10 cellular contexts compared by ENCODE assay signal in the genomic region with DNA sequence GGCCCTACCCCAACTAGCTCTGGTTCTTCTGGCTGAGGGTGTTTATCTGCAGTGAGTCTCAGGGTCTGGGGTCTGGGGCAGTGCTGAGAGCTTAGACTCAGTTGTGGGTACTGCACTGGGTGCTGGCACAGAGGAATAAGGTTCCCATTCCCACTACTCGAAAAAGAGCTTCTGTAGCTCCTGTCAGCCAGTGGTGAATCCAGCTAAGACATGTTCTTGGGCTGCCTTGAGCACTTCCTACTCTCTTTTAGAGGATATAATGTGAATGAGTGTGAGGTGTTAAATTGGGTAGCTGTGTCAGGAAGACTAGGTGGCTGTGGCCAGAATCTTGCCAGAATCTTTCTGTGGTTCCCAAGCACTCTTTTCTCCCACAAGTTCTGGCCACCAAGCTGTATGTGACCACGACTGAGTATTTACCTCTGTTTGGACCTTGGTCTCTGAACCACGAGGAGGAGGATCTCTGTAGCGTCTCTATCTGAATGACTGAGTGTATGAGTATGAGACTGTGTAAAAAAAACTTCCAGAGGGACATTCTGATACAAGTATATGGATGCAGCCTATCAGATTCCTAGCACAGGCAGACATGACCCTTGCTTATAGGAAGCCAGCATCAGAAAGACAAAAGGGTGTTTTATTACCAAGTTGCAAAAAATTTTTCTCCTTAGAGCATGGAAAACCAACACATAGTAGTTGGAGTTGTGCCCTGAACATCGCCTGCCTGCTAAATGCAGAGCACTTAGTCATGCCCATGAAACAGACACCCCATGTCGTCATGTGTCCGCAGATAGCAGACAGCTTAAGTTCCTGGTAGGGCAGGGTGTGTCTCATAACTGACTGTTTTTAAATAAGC. TPM values are rescaled to one million over a fixed set of nuclear protein-coding genes. Genes with fewer than 3 reads are reported as not detected.
DNase-seq lines count a peak whose midpoint lies in the region; ATAC-seq, FAIRE-seq and TF ChIP-seq lines count a peak whose summit lies in the region.
"Had no signal": no experiment of that assay in that cellular context is flagged by ENCODE, and none has a peak within 500 bp of the region (broad histone marks: within the 10 kb centered on the region; RNA-seq: fewer than 3 reads in every experiment).

No MANE protein-coding gene starts in this region.

- H3K4me2 ChIP-seq in HepG2 (ENCODE audit: low read depth, low read length): peak overlapping the region; percentile 87

- peak overlapping the region; percentile 3 for H3K27ac Mint-ChIP-seq in activated CD8-positive, alpha-beta memory T cell treated with anti-CD3 and anti-CD28 coated beads, Interleukin-2, amount 10 ng/mL, durations not matched to agents 7 days and 5 days

- H3K27me3 ChIP-seq in brain microvascular endothelial cell (replicated peaks): no peaks in the 10 kb centered on the region
- no peaks in the 10 kb centered on the region for H3K27me3 ChIP-seq in HepG2 (ENCODE audit: control insufficient read depth in 1 of 2, insufficient read depth in 2 of 2, low read length in 2 of 2)
- H3K27me3 ChIP-seq in transverse colon: no peaks in the 10 kb centered on the region

- TF ChIP-seq RAD21 in HepG2 (CRISPR knock-in tag; IDR thresholded peaks at IDR 0.05): no peak

- no peaks in the 10 kb centered on the region for H4K20me1 ChIP-seq in HepG2 (ENCODE audit: insufficient read depth, low read length)

- intact Hi-C loops in HepG2 (cut with micrococcal nuclease; ENCODE audit: unreplicated experiment): no loop called here
- intact Hi-C loops in transverse colon (cut with DNase I; ENCODE audit: low total_unique reads): no loop called here

- H3K4me1 Mint-ChIP-seq in activated CD8-positive, alpha-beta memory T cell treated with anti-CD3 and anti-CD28 coated beads, Interleukin-2, amount 10 ng/mL, durations not matched to agents 7 days and 5 days: peaks cover 15% of the 10 kb centered on the region

- CTCF ChIA-PET in activated CD8-positive, alpha-beta memory T cell treated with anti-CD3 and anti-CD28 coated beads, Interleukin-2, amount 10 ng/mL, durations not matched to agents 7 days and 5 days (lab: Charles Lee): interaction anchor here (2.3 kb wide), 1 partner anchor 39 kb away, joined by 7 read pairs; no protein-coding TSS in a partner anchor
- CTCF ChIA-PET in HepG2 (lab: Yijun Ruan, JAX; ENCODE audit: low intra/inter-chr PET ratio, low total read pairs): no interaction called here

- H3K9me3 ChIP-seq in HepG2 (ENCODE audit: low read length): no peaks in the 10 kb centered on the region
- no peaks in the 10 kb centered on the region for H3K9me3 ChIP-seq in transverse colon

- peak; percentile 72 for FAIRE-seq in HepG2 (lab: Jason Lieb, UNC)
- FAIRE-seq: TTC549 had no signal

- peak; percentile 46 to 52; a peak in 2 of 4 replicates for TF ChIP-seq POLR2A in HepG2 (IDR thresholded peaks at IDR 0.05; ENCODE audit: insufficient read depth in 1 of 2, low read depth in 2 of 2, low read length in 2 of 2)
- TF ChIP-seq POLR2A in transverse colon (IDR thresholded peaks at IDR 0.05): no peak

- H3K4me1 ChIP-seq in HepG2 (ENCODE audit: insufficient read depth, low read length) (peaks cover 57% of the 10 kb centered on the region), transverse colon (peaks cover 5 to 49% (median 25%) of the 10 kb centered on the region in 4 donors)

- peak overlapping the region; percentile 71 for H3K9ac ChIP-seq in HepG2 (ENCODE audit: insufficient read depth, low read depth, low read length)

- H3K9me3 Mint-ChIP-seq in activated CD8-positive, alpha-beta memory T cell treated with anti-CD3 and anti-CD28 coated beads, Interleukin-2, amount 10 ng/mL, durations not matched to agents 7 days and 5 days (ENCODE audit: low read depth): no peaks in the 10 kb centered on the region
- H3K9me3 Mint-ChIP-seq: CD4-positive, CD25-positive, alpha-beta regulatory T cell had no signal

- WGBS in HepG2 (ENCODE audit: low lambda C conversion rate): 6% methylated on average over 7 of the region's 7 CpGs
- 35% methylated on average over 7 of the region's 7 CpGs; no CpG with 5 or more reads in 1 of the 2 donors for WGBS in transverse colon (ENCODE audit: low coverage in 1 of 2), 2 donors

- H3K36me3 ChIP-seq in brain microvascular endothelial cell (replicated peaks): no peaks in the 10 kb centered on the region
- H3K36me3 ChIP-seq in HepG2 (replicated peaks in 1 of 2; ENCODE audit: control insufficient read depth in 1 of 2, insufficient read depth in 2 of 2, low read length in 2 of 2): 0 out of 5 replicates have a peak, but pooled peaks cover 0 to 3% of the 10 kb centered on the region in 2 experiments
- H3K36me3 ChIP-seq in transverse colon: no peaks in the 10 kb centered on the region

- H2AFZ ChIP-seq in HepG2 (ENCODE audit: low read length): no peak overlapping the region

- H3K4me3 Mint-ChIP-seq in activated CD8-positive, alpha-beta memory T cell treated with anti-CD3 and anti-CD28 coated beads, Interleukin-2, amount 10 ng/mL, durations not matched to agents 7 days and 5 days: no peak overlapping the region
- H3K4me3 Mint-ChIP-seq: CD4-positive, CD25-positive, alpha-beta regulatory T cell had no signal

- peak; percentile 44 for DNase-seq in activated CD8-positive, alpha-beta memory T cell treated with anti-CD3 and anti-CD28 coated beads, Interleukin-2, amount 10 ng/mL, durations not matched to agents 7 days and 5 days
- DNase-seq in activated CD8-positive, alpha-beta memory T cell treated with anti-CD3 and anti-CD28 coated beads, Interleukin-2, amount 50 U/mL, for 48 hours: no peak
- DNase-seq in brain microvascular endothelial cell: peak; percentile 97
- DNase-seq in HepG2 (ENCODE audit: low spot score): peak; percentile 89
- DNase-seq in transverse colon: peak; percentile 68
- DNase-seq in HuH-7 (ENCODE audit: low spot score): no peak
- DNase-seq: CD4-positive, CD25-positive, alpha-beta regulatory T cell had no signal

- TF ChIP-seq CTCF in brain microvascular endothelial cell (IDR thresholded peaks at IDR 0.05; ENCODE audit: low read depth, low read length, missing control alignments) (no peak), HepG2 (CRISPR knock-in tag; IDR thresholded peaks at IDR 0.05) (no peak), transverse colon (IDR thresholded peaks at IDR 0.05) (no peak)

- TSS peak; percentile 96 for BruUV-seq in HepG2 (replicated peaks; lab: Mats Ljungman, UMichigan)

- POLR2A ChIA-PET in HepG2 (lab: Yijun Ruan, JAX): interaction anchor here (0.8 to 1.8 kb wide), 16 partner anchors 9 to 476 kb away, joined by 3 to 19 read pairs (median 4); a partner anchor contains a TSS

- H3K4me3 ChIP-seq in brain microvascular endothelial cell (ENCODE audit: low read depth, low read length) (no peak overlapping the region), HepG2 (replicated peaks in 1 of 3; ENCODE audit: insufficient read depth in 1 of 3, low read depth in 2 of 3, low read length in 3 of 3) (peak overlapping the region; percentile 7 to 65 (median 18); a peak in 3 of 6 replicates), transverse colon (no peak overlapping the region)

- H3K79me2 ChIP-seq in HepG2 (ENCODE audit: insufficient read depth, low read length): peaks cover 40% of the 10 kb centered on the region

- H3K27ac ChIP-seq in brain microvascular endothelial cell: peak overlapping the region; percentile 79
- H3K27ac ChIP-seq in HepG2 (ENCODE audit: extremely low read length, insufficient read depth, low read length): peak overlapping the region; percentile 84
- H3K27ac ChIP-seq in transverse colon: peak overlapping the region; percentile 75 to 78 (median 77)

- TF ChIP-seq EP300 in HepG2 (IDR thresholded peaks at IDR 0.05; ENCODE audit: low read depth in 2 of 2, low read length in 2 of 2): peak in 1 of 2 experiments; percentile 59; a peak in 1 of 4 replicates
- TF ChIP-seq EP300 in HepG2 (CRISPR knock-in tag; IDR thresholded peaks at IDR 0.05; ENCODE audit: borderline replicate concordance): no peak
- no peak for TF ChIP-seq EP300 in transverse colon (IDR thresholded peaks at IDR 0.05; ENCODE audit: low read depth)

- peak; percentile 42 for ATAC-seq in activated CD8-positive, alpha-beta memory T cell treated with anti-CD3 and anti-CD28 coated beads, Interleukin-2, amount 10 ng/mL, durations not matched to agents 7 days and 5 days
- ATAC-seq in HepG2 (peak; percentile 96), HG03442 (IDR thresholded peaks at IDR 0.05; ENCODE audit: unreplicated experiment) (no peak), HG03439 (IDR thresholded peaks at IDR 0.05; ENCODE audit: unreplicated experiment) (no peak)

- peaks cover 5% of the 10 kb centered on the region for H3K36me3 Mint-ChIP-seq in activated CD8-positive, alpha-beta memory T cell treated with anti-CD3 and anti-CD28 coated beads, Interleukin-2, amount 10 ng/mL, durations not matched to agents 7 days and 5 days

- H3K27me3 Mint-ChIP-seq in activated CD8-positive, alpha-beta memory T cell treated with anti-CD3 and anti-CD28 coated beads, Interleukin-2, amount 10 ng/mL, durations not matched to agents 7 days and 5 days: no peaks in the 10 kb centered on the region
- H3K27me3 Mint-ChIP-seq: CD4-positive, CD25-positive, alpha-beta regulatory T cell had no signal

- in situ Hi-C loops in brain microvascular endothelial cell (cut with HindIII; ENCODE audit: low pct_ligation_motif_present, low sequenced_read_pairs): no loop called here
- in situ Hi-C loops in HepG2 (cut with HindIII; ENCODE audit: extremely low pct_ligation_motif_present, low pct_unique_long_range_greater_than_20kb): no loop called here
- in situ Hi-C loops in transverse colon (cut with MboI; ENCODE audit: low pct_ligation_motif_present in 1 of 4, low pct_unique_long_range_greater_than_20kb in 1 of 4, low sequenced_read_pairs in 3 of 4): no loop called here

RNA-seq across cellular contexts. Expression of a gene that starts 30.6 kb away (rescaled TPM):
- 10 to 100 TPM; 17.6 to 17.9 TPM for total RNA-seq in activated CD8-positive, alpha-beta memory T cell treated with anti-CD3 and anti-CD28 coated beads, Interleukin-2, amount 10 ng/mL, durations not matched to agents 7 days and 5 days
- 26.0 and 50.4 TPM in 2 replicates for total RNA-seq in HepG2 (2016; rRNA removed; fragmentation: Illumina TruSeq; extraction: Trizol)
- 7.6 and 8.6 TPM in 2 replicates for total RNA-seq in HepG2 (2016; cell fraction: cytosol; rRNA removed; fragmentation: Illumina TruSeq; extraction: Trizol; ENCODE audit: low read depth)
- 23.1 and 46.3 TPM in 2 replicates for total RNA-seq in HepG2 (2016; cell fraction: insoluble cytoplasmic fraction; rRNA removed; fragmentation: Illumina TruSeq; extraction: Trizol)
- total RNA-seq in HepG2 (2016; cell fraction: membrane; rRNA removed; fragmentation: Illumina TruSeq; extraction: Trizol): 16.0 and 18.5 TPM in 2 replicates
- 65.8 and 74.0 TPM in 2 replicates for total RNA-seq in HepG2 (2016; cell fraction: nucleus; rRNA removed; fragmentation: Illumina TruSeq; extraction: Trizol)
- 47.3 and 49.4 TPM in 2 replicates for polyA plus RNA-seq in HepG2 (2011; rRNA removed)
- 28.9 and 29.7 TPM in 2 replicates for polyA plus RNA-seq in HepG2 (2011; cell fraction: cytosol; rRNA removed)
- polyA plus RNA-seq in HepG2 (2011; cell fraction: nucleus; rRNA removed): 24.1 and 25.2 TPM in 2 replicates
- 16.5 and 18.8 TPM in 2 replicates for polyA plus RNA-seq in HepG2 (2012)
- polyA plus RNA-seq in HepG2 (2016; cell fraction: cytosol; fragmentation: Illumina TruSeq; extraction: Trizol; ENCODE audit: low read depth): 3.2 and 3.4 TPM in 2 replicates
- polyA plus RNA-seq in HepG2 (2016; cell fraction: insoluble cytoplasmic fraction; fragmentation: Illumina TruSeq; extraction: Trizol; ENCODE audit: low read depth): 25.3 and 29.2 TPM in 2 replicates
- 8.3 and 8.4 TPM in 2 replicates for polyA plus RNA-seq in HepG2 (2016; cell fraction: membrane; fragmentation: Illumina TruSeq; extraction: Trizol; ENCODE audit: low read depth)
- polyA plus RNA-seq in HepG2 (2016; cell fraction: nucleus; fragmentation: Illumina TruSeq; extraction: Trizol; ENCODE audit: insufficient read depth, low read depth): 93.4 and 97.1 TPM in 2 replicates
- polyA minus RNA-seq in HepG2 (2011; rRNA and poly(A)+ RNA removed; ENCODE audit: low replicate concordance): 198 and 220 TPM in 2 replicates
- polyA minus RNA-seq in HepG2 (2011; cell fraction: cytosol; rRNA and poly(A)+ RNA removed): 39.7 and 54.7 TPM in 2 replicates
- polyA minus RNA-seq in HepG2 (2011; cell fraction: nucleus; rRNA and poly(A)+ RNA removed): 16.2 and 17.4 TPM in 2 replicates
- total RNA-seq in transverse colon: 10 to 100 TPM; 53.7 to 90.1 (median 55.7) TPM

RNA-seq across cellular contexts. Expression of a gene that starts 53.6 kb away (rescaled TPM):
- total RNA-seq in activated CD8-positive, alpha-beta memory T cell treated with anti-CD3 and anti-CD28 coated beads, Interleukin-2, amount 10 ng/mL, durations not matched to agents 7 days and 5 days: under 1 TPM; 0.12 TPM
- total RNA-seq in HepG2 (2016; rRNA removed; fragmentation: Illumina TruSeq; extraction: Trizol): 0.70 and 0.86 TPM in 2 replicates
- total RNA-seq in HepG2 (2016; cell fraction: cytosol; rRNA removed; fragmentation: Illumina TruSeq; extraction: Trizol; ENCODE audit: low read depth): 0.26 and 0.30 TPM in 2 replicates
- 0.67 and 0.71 TPM in 2 replicates for total RNA-seq in HepG2 (2016; cell fraction: insoluble cytoplasmic fraction; rRNA removed; fragmentation: Illumina TruSeq; extraction: Trizol)
- 0.28 and 0.43 TPM in 2 replicates for total RNA-seq in HepG2 (2016; cell fraction: membrane; rRNA removed; fragmentation: Illumina TruSeq; extraction: Trizol)
- 1.3 and 2.1 TPM in 2 replicates for total RNA-seq in HepG2 (2016; cell fraction: nucleus; rRNA removed; fragmentation: Illumina TruSeq; extraction: Trizol)
- 0.42 and 0.67 TPM in 2 replicates for polyA plus RNA-seq in HepG2 (2011; rRNA removed)
- polyA plus RNA-seq in HepG2 (2011; cell fraction: cytosol; rRNA removed): 0.23 and 0.25 TPM in 2 replicates
- polyA plus RNA-seq in HepG2 (2011; cell fraction: nucleus; rRNA removed): 3.3 TPM in 2 replicates
- polyA plus RNA-seq in HepG2 (2012): 0.98 and 1.0 TPM in 2 replicates
- 0.10 and 0.11 TPM in 2 replicates for polyA plus RNA-seq in HepG2 (2016; cell fraction: cytosol; fragmentation: Illumina TruSeq; extraction: Trizol; ENCODE audit: low read depth)
- 0.40 and 0.68 TPM in 2 replicates for polyA plus RNA-seq in HepG2 (2016; cell fraction: insoluble cytoplasmic fraction; fragmentation: Illumina TruSeq; extraction: Trizol; ENCODE audit: low read depth)
- 0.08 and 0.10 TPM in 2 replicates for polyA plus RNA-seq in HepG2 (2016; cell fraction: membrane; fragmentation: Illumina TruSeq; extraction: Trizol; ENCODE audit: low read depth)
- polyA plus RNA-seq in HepG2 (2016; cell fraction: nucleus; fragmentation: Illumina TruSeq; extraction: Trizol; ENCODE audit: insufficient read depth, low read depth): 3.5 and 3.9 TPM in 2 replicates
- polyA minus RNA-seq in HepG2 (2011; rRNA and poly(A)+ RNA removed; ENCODE audit: low replicate concordance): 0.09 and 1.8 TPM in 2 replicates
- polyA minus RNA-seq in HepG2 (2011; cell fraction: cytosol; rRNA and poly(A)+ RNA removed): 0.88 and 1.1 TPM in 2 replicates
- 1.8 and 2.2 TPM in 2 replicates for polyA minus RNA-seq in HepG2 (2011; cell fraction: nucleus; rRNA and poly(A)+ RNA removed)
- under 1 TPM in 3 of 4 donors, not detected in 1; under 0.01 to 0.32 (median 0.27) TPM for total RNA-seq in transverse colon
- polyA plus RNA-seq: CD4-positive, CD25-positive, alpha-beta regulatory T cell had no signal

Comparison
In these comparisons a context has a peak if more than half of its experiments do, and no peak if none do; other contexts are left out.
1. DNase-seq: peak in activated CD8-positive, alpha-beta memory T cell treated with anti-CD3 and anti-CD28 coated beads, Interleukin-2, amount 10 ng/mL, durations not matched to agents 7 days and 5 days (single experiment), brain microvascular endothelial cell (single experiment), HepG2 (single experiment) and transverse colon (single experiment); none in activated CD8-positive, alpha-beta memory T cell treated with anti-CD3 and anti-CD28 coated beads, Interleukin-2, amount 50 U/mL, for 48 hours (single experiment) and HuH-7 (single experiment).
2. ATAC-seq: peak in activated CD8-positive, alpha-beta memory T cell treated with anti-CD3 and anti-CD28 coated beads, Interleukin-2, amount 10 ng/mL, durations not matched to agents 7 days and 5 days (single experiment) and HepG2 (single experiment); none in HG03442 (single experiment) and HG03439 (single experiment).
3. H3K4me3 ChIP-seq: peak in HepG2 (3 of 3); none in brain microvascular endothelial cell (single experiment) and transverse colon (0 of 4).
4. Peak in every context shown above with its lines, with median percentiles within 50 percentile points of each other: H3K27ac ChIP-seq.